Comparison of ENCODE assay signal across 12 cellular contexts in the genomic region with DNA sequence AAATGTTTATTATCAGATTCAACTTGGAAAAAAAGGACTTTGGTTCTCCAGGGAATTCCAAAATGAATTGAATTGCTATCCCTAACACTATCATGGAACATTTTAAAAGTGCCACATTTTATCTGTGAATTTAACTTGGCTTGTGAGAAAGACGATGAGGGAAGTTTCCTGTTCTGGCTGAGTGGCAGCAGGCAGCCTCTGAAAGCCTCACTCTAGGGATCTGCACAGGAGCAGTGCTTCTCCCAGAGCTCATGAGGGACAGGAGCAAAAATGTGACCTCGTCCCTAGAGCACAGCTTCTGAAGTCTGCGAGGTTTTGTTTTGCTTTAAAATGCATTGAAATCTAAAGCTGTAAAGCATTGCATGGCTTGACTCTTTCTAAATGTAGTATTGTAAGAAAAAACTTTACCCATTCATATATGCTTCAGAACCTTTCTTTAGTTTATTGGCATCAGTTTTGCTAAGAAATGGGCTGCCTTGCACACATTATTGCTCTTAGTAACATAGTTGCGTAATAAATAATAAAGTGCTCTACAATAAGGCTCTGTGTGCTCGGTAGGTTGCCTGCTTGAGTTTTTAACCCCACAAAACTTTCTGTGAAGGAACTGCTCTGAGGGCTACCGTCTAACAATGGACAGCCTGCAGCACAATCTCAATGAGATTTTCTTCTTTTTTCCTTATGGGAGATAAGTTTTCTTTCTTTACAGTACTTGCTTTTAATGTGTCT.
DNase-seq lines count a peak whose midpoint lies in the region; ATAC-seq and TF ChIP-seq lines count a peak whose summit lies in the region.
"Had no signal": no experiment of that assay in that cellular context is flagged by ENCODE, and none has a peak within 500 bp of the region (broad histone marks: within the 10 kb centered on the region; RNA-seq: fewer than 3 reads in every experiment).

No MANE protein-coding gene starts in this region.

- TF ChIP-seq CTCF in NB4 (IDR thresholded peaks at IDR 0.05; ENCODE audit: low read depth, low read length) (no peak), nephron (IDR thresholded peaks at IDR 0.05; ENCODE audit: unreplicated experiment in 3 of 3) (no peak), BE2C (IDR thresholded peaks at IDR 0.05; ENCODE audit: low read depth, low read length) (no peak)

- no peak for TF ChIP-seq POLR2A in NB4 (IDR thresholded peaks at IDR 0.05; ENCODE audit: extremely low read depth, insufficient read length)

- no peaks in the 10 kb centered on the region for H3K27me3 Mint-ChIP-seq in nephron (ENCODE audit: low read depth)

- no peaks in the 10 kb centered on the region for H3K27me3 ChIP-seq in BE2C

- H3K27ac Mint-ChIP-seq in nephron, result peak overlapping the region; percentile 26 to 78 (median 74)

- H3K36me3 ChIP-seq in BE2C, result no peaks in the 10 kb centered on the region

- H3K36me3 Mint-ChIP-seq in nephron (ENCODE audit: low read depth), result peaks cover 5% of the 10 kb centered on the region

- H3K9me3 ChIP-seq in BE2C, result no peaks in the 10 kb centered on the region

- peak; percentile 70 for DNase-seq in COLO829 (ENCODE audit: low spot score)
- DNase-seq in NB4 (ENCODE audit: low read depth), result peak; percentile 68
- peak; percentile 44 for DNase-seq in fibroblast of peridontal ligament (ENCODE audit: extremely low read depth)
- DNase-seq in BE2C, result no peak
- DNase-seq in NCI-H146 treated with DMSO at 0.1 percent for 48 hours (lab: John Stamatoyannopoulos, UW; ENCODE audit: unreplicated experiment), result no peak
- DNase-seq: activated CD4-positive, alpha-beta T cell treated with anti-CD3 and anti-CD28 coated beads, Interleukin-2, amount 50 U/mL, for 1 hour; hippocampal formation; MV-4-11; posterior cingulate gyrus had no signal

- peaks cover 26% of the 10 kb centered on the region for H3K4me1 Mint-ChIP-seq in nephron

- peak overlapping the region; percentile 7 for H3K4me3 ChIP-seq in NB4 (ENCODE audit: low read depth, low read length)
- no peak overlapping the region for H3K4me3 ChIP-seq in BE2C (ENCODE audit: low read depth, low read length)

- no peaks in the 10 kb centered on the region for H3K4me1 ChIP-seq in BE2C

- peak overlapping the region in 2 of 3 experiments; percentile 20 to 22 for H3K4me3 Mint-ChIP-seq in nephron

- H3K9me3 Mint-ChIP-seq in nephron, result no peaks in the 10 kb centered on the region

- no peak for ATAC-seq in HG03095 (IDR thresholded peaks at IDR 0.05; ENCODE audit: unreplicated experiment)
- ATAC-seq in HG02885 (IDR thresholded peaks at IDR 0.05; ENCODE audit: poor library complexity, unreplicated experiment), result no peak

Comparison
In these comparisons a context has a peak if more than half of its experiments do, and no peak if none do; other contexts are left out.
1. DNase-seq: peak in COLO829 (single experiment), NB4 (single experiment) and fibroblast of peridontal ligament (single experiment); none in BE2C (single experiment) and NCI-H146 treated with DMSO at 0.1 percent for 48 hours (single experiment).